Comparison of ENCODE assay signal across 14 cellular contexts in genomic region chr17:72684405-72685020, GRCh38.
DNase-seq lines count a peak whose midpoint lies in the region; ATAC-seq and TF ChIP-seq lines count a peak whose summit lies in the region.
"Had no signal": no experiment of that assay in that cellular context is flagged by ENCODE, and none has a peak within 500 bp of the region (broad histone marks: within the 10 kb centered on the region; RNA-seq: fewer than 3 reads in every experiment).

No MANE protein-coding gene starts in this region.

- WGBS in hepatocyte (ENCODE audit: low lambda C conversion rate, missing lambda C conversion rate) = 66% methylated on average over 11 of the region's 11 CpGs
- 87 to 93% (median 89%) methylated on average over 7 to 11 of the region's 11 CpGs for WGBS in stomach, 5 donors

- peaks cover 55% of the 10 kb centered on the region for H3F3A ChIP-seq in PC-9 (ENCODE audit: insufficient read depth, low read depth)

- TF ChIP-seq POLR2A in stomach (IDR thresholded peaks at IDR 0.05) = no peak

- no peak for TF ChIP-seq EP300 in stomach (IDR thresholded peaks at IDR 0.05)

- H3K4me1 ChIP-seq in HEK293 (ENCODE audit: control insufficient read depth, insufficient read depth, low read length) (peaks cover 26% of the 10 kb centered on the region), PC-9 (replicated peaks; ENCODE audit: insufficient read depth) (peaks cover 62% of the 10 kb centered on the region), hepatocyte (ENCODE audit: insufficient read depth) (peaks cover 29% of the 10 kb centered on the region), stomach (peaks cover 0 to 23% (median 11%) of the 10 kb centered on the region in 4 donors)

- no peaks in the 10 kb centered on the region for H3K36me3 Mint-ChIP-seq in activated CD8-positive, alpha-beta memory T cell treated with anti-CD3 and anti-CD28 coated beads, Interleukin-2, amount 10 ng/mL, durations not matched to agents 7 days and 5 days

- H3K9me3 ChIP-seq in HEK293 (ENCODE audit: control insufficient read depth, insufficient read depth, low read depth, low read length) = no peaks in the 10 kb centered on the region
- no peaks in the 10 kb centered on the region for H3K9me3 ChIP-seq in PC-9 (ENCODE audit: insufficient read depth, low read depth)
- no peaks in the 10 kb centered on the region for H3K9me3 ChIP-seq in hepatocyte (ENCODE audit: low read depth)
- H3K9me3 ChIP-seq in stomach = no peaks in the 10 kb centered on the region
- H3K9me3 ChIP-seq: thyroid gland had no signal

- H3K36me3 ChIP-seq in HEK293 (ENCODE audit: control insufficient read depth in 2 of 2, insufficient read depth in 1 of 2, low read length in 2 of 2) (no peaks in the 10 kb centered on the region), PC-9 (ENCODE audit: low read depth) (no peaks in the 10 kb centered on the region), hepatocyte (replicated peaks; ENCODE audit: insufficient read depth, low read depth) (no peaks in the 10 kb centered on the region), stomach (no peaks in the 10 kb centered on the region)
- H3K36me3 ChIP-seq: thyroid gland had no signal

- no peak overlapping the region for H3K27ac Mint-ChIP-seq in activated CD8-positive, alpha-beta memory T cell treated with anti-CD3 and anti-CD28 coated beads, Interleukin-2, amount 10 ng/mL, durations not matched to agents 7 days and 5 days
- H3K27ac Mint-ChIP-seq: activated CD4-positive, alpha-beta T cell treated with anti-CD3 and anti-CD28 coated beads for 36 hours had no signal

- TF ChIP-seq CTCF in HEK293 (tag by site-specific recombination; IDR thresholded peaks at IDR 0.05) = no peak
- no peak for TF ChIP-seq CTCF in PC-9 (conservative IDR thresholded peaks at IDR 0.05)
- TF ChIP-seq CTCF in hepatocyte (IDR thresholded peaks at IDR 0.05; ENCODE audit: poor library complexity) = no peak
- no peak for TF ChIP-seq CTCF in stomach (IDR thresholded peaks at IDR 0.05)

- H3K4me3 Mint-ChIP-seq in activated CD8-positive, alpha-beta memory T cell treated with anti-CD3 and anti-CD28 coated beads, Interleukin-2, amount 10 ng/mL, durations not matched to agents 7 days and 5 days = no peak overlapping the region
- H3K4me3 Mint-ChIP-seq: activated CD4-positive, alpha-beta T cell treated with anti-CD3 and anti-CD28 coated beads for 36 hours had no signal

- H3K9me2 ChIP-seq in PC-9 (ENCODE audit: insufficient read depth) (no peaks in the 10 kb centered on the region), hepatocyte (replicated peaks; ENCODE audit: insufficient read depth) (no peaks in the 10 kb centered on the region)

- H3K27me3 ChIP-seq in PC-9 (ENCODE audit: insufficient read depth, low read depth) (no peaks in the 10 kb centered on the region), hepatocyte (no peaks in the 10 kb centered on the region), stomach (no peaks in the 10 kb centered on the region)
- H3K27me3 ChIP-seq: thyroid gland had no signal

- no peaks in the 10 kb centered on the region for H4K20me1 ChIP-seq in PC-9 (ENCODE audit: insufficient read depth)
- H4K20me1 ChIP-seq in hepatocyte (ENCODE audit: insufficient read depth, poor library complexity, severe bottlenecking) = no peaks in the 10 kb centered on the region

- peak overlapping the region; percentile 73 for H3K4me2 ChIP-seq in PC-9
- peak overlapping the region; percentile 47 for H3K4me2 ChIP-seq in hepatocyte

- H2AFZ ChIP-seq in PC-9 (no peak overlapping the region), hepatocyte (no peak overlapping the region)

- H3K27me3 Mint-ChIP-seq in activated CD8-positive, alpha-beta memory T cell treated with anti-CD3 and anti-CD28 coated beads, Interleukin-2, amount 10 ng/mL, durations not matched to agents 7 days and 5 days = no peaks in the 10 kb centered on the region
- H3K27me3 Mint-ChIP-seq: activated CD4-positive, alpha-beta T cell treated with anti-CD3 and anti-CD28 coated beads for 36 hours had no signal

- no peak for DNase-seq in PC-9
- no peak for DNase-seq in hepatocyte (ENCODE audit: low spot score)
- DNase-seq in stomach = no peak
- DNase-seq in activated CD8-positive, alpha-beta memory T cell treated with anti-CD3 and anti-CD28 coated beads, Interleukin-2, amount 10 ng/mL, durations not matched to agents 7 days and 5 days = no peak
- no peak for DNase-seq in NOMO-1 (lab: John Stamatoyannopoulos, UW; ENCODE audit: unreplicated experiment in 2 of 2)
- no peak for DNase-seq in activated T-cell treated with anti-CD3 and anti-CD28 coated beads for 4 hours
- no peak for DNase-seq in A172 (ENCODE audit: low spot score)
- DNase-seq: activated CD4-positive, alpha-beta T cell treated with anti-CD3 and anti-CD28 coated beads for 36 hours; aorta; cortex of kidney; MM.1S; OCI-M1 had no signal

- peak overlapping the region; percentile 86 for H3K27ac ChIP-seq in HEK293 (ENCODE audit: extremely low read depth, low read depth, low read length)
- H3K27ac ChIP-seq in PC-9 = peak overlapping the region; percentile 86
- H3K27ac ChIP-seq in hepatocyte = peak overlapping the region; percentile 66
- peak overlapping the region in 4 of 5 donors; percentile 0 to 77 (median 35) for H3K27ac ChIP-seq in stomach
- H3K27ac ChIP-seq: thyroid gland had no signal

- POLR2A ChIA-PET in HEK293 (lab: Yijun Ruan, JAX) = interaction anchor here (1.2 to 2.9 kb wide), 4 partner anchors 13 to 92 kb away, joined by 4 to 18 read pairs (median 6); no protein-coding TSS in a partner anchor
- POLR2A ChIA-PET in PC-9 (lab: Charles Lee; ENCODE audit: unreplicated experiment) = interaction anchor here (0.6 to 0.7 kb wide), 2 partner anchors 30 to 290 kb away, joined by 5 to 7 read pairs; no protein-coding TSS in a partner anchor

- no peak for ATAC-seq in activated CD8-positive, alpha-beta memory T cell treated with anti-CD3 and anti-CD28 coated beads, Interleukin-2, amount 10 ng/mL, durations not matched to agents 7 days and 5 days
- ATAC-seq: activated CD4-positive, alpha-beta T cell treated with anti-CD3 and anti-CD28 coated beads for 36 hours had no signal

- H3K9me3 Mint-ChIP-seq in activated CD8-positive, alpha-beta memory T cell treated with anti-CD3 and anti-CD28 coated beads, Interleukin-2, amount 10 ng/mL, durations not matched to agents 7 days and 5 days (ENCODE audit: low read depth) = no peaks in the 10 kb centered on the region

- BruUV-seq in PC-9 (replicated peaks; lab: Mats Ljungman, UMichigan) = TSS peak; percentile 83

- no peaks in the 10 kb centered on the region for H3K4me1 Mint-ChIP-seq in activated CD8-positive, alpha-beta memory T cell treated with anti-CD3 and anti-CD28 coated beads, Interleukin-2, amount 10 ng/mL, durations not matched to agents 7 days and 5 days
- H3K4me1 Mint-ChIP-seq: activated CD4-positive, alpha-beta T cell treated with anti-CD3 and anti-CD28 coated beads for 36 hours had no signal

- no peak overlapping the region for H3K4me3 ChIP-seq in HEK293 (ENCODE audit: low read depth, low read length)
- peak overlapping the region; percentile 6; the same call in 1 of the 2 replicates for H3K4me3 ChIP-seq in PC-9
- no peak overlapping the region for H3K4me3 ChIP-seq in hepatocyte
- H3K4me3 ChIP-seq in stomach = no peak overlapping the region
- H3K4me3 ChIP-seq: thyroid gland had no signal

- CTCF ChIA-PET in HEK293 (lab: Yijun Ruan, JAX) = interaction anchor here (0.6 to 3.6 kb wide), 3 partner anchors 41 to 301 kb away, joined by 3 to 22 read pairs (median 8); no protein-coding TSS in a partner anchor
- CTCF ChIA-PET in PC-9 (lab: Charles Lee) = interaction anchor here (0.6 to 1.5 kb wide), 3 partner anchors 14 to 96 kb away, joined by 3 to 11 read pairs (median 4); no protein-coding TSS in a partner anchor
- CTCF ChIA-PET in activated CD8-positive, alpha-beta memory T cell treated with anti-CD3 and anti-CD28 coated beads, Interleukin-2, amount 10 ng/mL, durations not matched to agents 7 days and 5 days (lab: Charles Lee) = interaction anchor here (0.6 to 0.9 kb wide), 2 partner anchors 127 to 1245 kb away, joined by 3 read pairs; no protein-coding TSS in a partner anchor

- intact Hi-C loops in PC-9 (cut with micrococcal nuclease; ENCODE audit: unreplicated experiment) = loop anchor here (1.0 kb wide), 4 partner anchors 23 to 95 kb away; no protein-coding TSS in a partner anchor
- intact Hi-C loops in stomach (cut with DNase I; ENCODE audit: low total_unique reads) = no loop called here

- H3K79me2 ChIP-seq in PC-9 (ENCODE audit: low read depth) (peaks cover 13% of the 10 kb centered on the region; the same call in 1 of the 2 replicates), hepatocyte (no peaks in the 10 kb centered on the region)

TF ChIP-seq in HEK293, 187 proteins besides CTCF, POLR2A, EP300 and RAD21 (continues in another document):
- TF ChIP-seq HOXC10 (CRISPR knock-in tag; IDR thresholded peaks at IDR 0.05) (0 out of 2 replicates have a peak, but pooled peaks have one; percentile 12), GLIS1 (tag by site-specific recombination; IDR thresholded peaks at IDR 0.05) (peak; percentile 31; the same call in 1 of the 2 replicates), ZIC2 (tag by site-specific recombination; IDR thresholded peaks at IDR 0.05) (no peak)
- TF ChIP-seq, protein P1, sequence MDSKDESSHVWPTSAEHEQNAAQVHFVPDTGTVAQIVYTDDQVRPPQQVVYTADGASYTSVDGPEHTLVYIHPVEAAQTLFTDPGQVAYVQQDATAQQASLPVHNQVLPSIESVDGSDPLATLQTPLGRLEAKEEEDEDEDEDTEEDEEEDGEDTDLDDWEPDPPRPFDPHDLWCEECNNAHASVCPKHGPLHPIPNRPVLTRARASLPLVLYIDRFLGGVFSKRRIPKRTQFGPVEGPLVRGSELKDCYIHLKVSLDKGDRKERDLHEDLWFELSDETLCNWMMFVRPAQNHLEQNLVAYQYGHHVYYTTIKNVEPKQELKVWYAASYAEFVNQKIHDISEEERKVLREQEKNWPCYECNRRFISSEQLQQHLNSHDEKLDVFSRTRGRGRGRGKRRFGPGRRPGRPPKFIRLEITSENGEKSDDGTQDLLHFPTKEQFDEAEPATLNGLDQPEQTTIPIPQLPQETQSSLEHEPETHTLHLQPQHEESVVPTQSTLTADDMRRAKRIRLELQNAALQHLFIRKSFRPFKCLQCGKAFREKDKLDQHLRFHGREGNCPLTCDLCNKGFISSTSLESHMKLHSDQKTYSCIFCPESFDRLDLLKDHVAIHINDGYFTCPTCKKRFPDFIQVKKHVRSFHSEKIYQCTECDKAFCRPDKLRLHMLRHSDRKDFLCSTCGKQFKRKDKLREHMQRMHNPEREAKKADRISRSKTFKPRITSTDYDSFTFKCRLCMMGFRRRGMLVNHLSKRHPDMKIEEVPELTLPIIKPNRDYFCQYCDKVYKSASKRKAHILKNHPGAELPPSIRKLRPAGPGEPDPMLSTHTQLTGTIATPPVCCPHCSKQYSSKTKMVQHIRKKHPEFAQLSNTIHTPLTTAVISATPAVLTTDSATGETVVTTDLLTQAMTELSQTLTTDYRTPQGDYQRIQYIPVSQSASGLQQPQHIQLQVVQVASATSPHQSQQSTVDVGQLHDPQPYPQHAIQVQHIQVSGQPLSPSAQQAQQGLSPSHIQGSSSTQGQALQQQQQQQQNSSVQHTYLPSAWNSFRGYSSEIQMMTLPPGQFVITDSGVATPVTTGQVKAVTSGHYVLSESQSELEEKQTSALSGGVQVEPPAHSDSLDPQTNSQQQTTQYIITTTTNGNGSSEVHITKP (tag by site-specific recombination; IDR thresholded peaks at IDR 0.05) = peak; percentile 55

Comparison
In these comparisons a context has a peak if more than half of its experiments do, and no peak if none do; other contexts are left out.
1. H3K27ac ChIP-seq: peak in every context shown above with its lines; median percentile 86 in HEK293; 86 in PC-9; 66 in hepatocyte; 35 in stomach.